ENCODE assay signal across 9 cellular contexts in genomic region chr16:88456356-88457292, GRCh38. TPM values are rescaled to one million over a fixed set of nuclear protein-coding genes. Genes with fewer than 3 reads are reported as not detected.
A peak's percentile ranks its signal among the peaks of the same experiment; 100 is the strongest.
DNase-seq lines count a peak whose midpoint lies in the region; ATAC-seq and TF ChIP-seq lines count a peak whose summit lies in the region.
"Had no signal": no experiment of that assay in that cellular context is flagged by ENCODE, and none has a peak within 500 bp of the region (broad histone marks: within the 10 kb centered on the region; RNA-seq: fewer than 3 reads in every experiment).

No MANE protein-coding gene starts in this region.

- H4K20me1 ChIP-seq in osteoblast (ENCODE audit: insufficient read depth, low read length), result peaks cover 31% of the 10 kb centered on the region

- H3K27ac Mint-ChIP-seq in T-helper 17 cell, result peak overlapping the region; percentile 94

- peaks cover 14% of the 10 kb centered on the region for H3K4me1 ChIP-seq in osteoblast (ENCODE audit: insufficient read depth, low read length)

- no peak overlapping the region for H2AFZ ChIP-seq in osteoblast (ENCODE audit: low read length)

- in situ Hi-C loops in brain microvascular endothelial cell (cut with HindIII; ENCODE audit: low pct_ligation_motif_present, low sequenced_read_pairs), result no loop called here

- ATAC-seq in T-helper 17 cell (no peak), GM18867 (IDR thresholded peaks at IDR 0.05; ENCODE audit: unreplicated experiment) (no peak)

- H3K79me2 ChIP-seq in osteoblast (ENCODE audit: insufficient read depth, low read length), result no peaks in the 10 kb centered on the region

- no peaks in the 10 kb centered on the region for H3K36me3 Mint-ChIP-seq in T-helper 17 cell (ENCODE audit: low read depth)

- H3K27me3 ChIP-seq in brain microvascular endothelial cell (replicated peaks) (no peaks in the 10 kb centered on the region), osteoblast (ENCODE audit: insufficient read depth, low read length) (peaks cover 9% of the 10 kb centered on the region)

- TF ChIP-seq CTCF in GM12864 (IDR thresholded peaks at IDR 0.05; ENCODE audit: low read depth, low read length, missing control alignments), result no peak
- no peak for TF ChIP-seq CTCF in brain microvascular endothelial cell (IDR thresholded peaks at IDR 0.05; ENCODE audit: low read depth, low read length, missing control alignments)
- no peak for TF ChIP-seq CTCF in osteoblast (IDR thresholded peaks at IDR 0.05; ENCODE audit: extremely low read depth, low read depth, low read length)

- H3K4me3 ChIP-seq in GM12864 (ENCODE audit: low read depth, low read length), result peak overlapping the region; percentile 53; the same call in 1 of the 2 replicates
- H3K4me3 ChIP-seq in brain microvascular endothelial cell (ENCODE audit: low read depth, low read length), result peak overlapping the region; percentile 51
- peak overlapping the region; percentile 73 for H3K4me3 ChIP-seq in osteoblast (ENCODE audit: insufficient read depth, low read length)

- H3K27me3 Mint-ChIP-seq in T-helper 17 cell, result no peaks in the 10 kb centered on the region

- H3K4me1 Mint-ChIP-seq in T-helper 17 cell, result peaks cover 24% of the 10 kb centered on the region

- H3K36me3 ChIP-seq in brain microvascular endothelial cell (replicated peaks) (no peaks in the 10 kb centered on the region), osteoblast (ENCODE audit: insufficient read depth, low read length) (no peaks in the 10 kb centered on the region)

- DNase-seq in GM12864 (ENCODE audit: low read depth) (no peak), T-helper 17 cell (no peak), brain microvascular endothelial cell (no peak), osteoblast (ENCODE audit: insufficient read length, low spot score, missing footprints) (peak; percentile 93), EL (no peak), midbrain (lab: John Stamatoyannopoulos, UW) (no peak), NCI-H446 (lab: John Stamatoyannopoulos, UW) (no peak)

- no peak overlapping the region for H3K27ac ChIP-seq in brain microvascular endothelial cell
- no peak overlapping the region for H3K27ac ChIP-seq in osteoblast (ENCODE audit: low read depth, low read length)
- H3K27ac ChIP-seq: KMS-11 had no signal

- peak overlapping the region; percentile 83 for H3K4me2 ChIP-seq in osteoblast (ENCODE audit: insufficient read depth, low read length)
- H3K4me2 ChIP-seq: KMS-11 had no signal

- peak overlapping the region; percentile 95 for H3K4me3 Mint-ChIP-seq in T-helper 17 cell

- H3K9me3 ChIP-seq in T-helper 17 cell (ENCODE audit: control insufficient read depth, low read length, poor library complexity, severe bottlenecking) (no peaks in the 10 kb centered on the region), osteoblast (ENCODE audit: low read depth, low read length) (no peaks in the 10 kb centered on the region)

RNA-seq across cellular contexts. Expression of gene ZFPM1, which starts 3.5 kb away (rescaled TPM):
- 10 to 100 TPM; 24.6 to 29.4 TPM for total RNA-seq in T-helper 17 cell
- 0.88 and 2.2 TPM in 2 replicates for total RNA-seq in osteoblast
